26 cellular contexts compared by ENCODE assay signal in genomic region chr1:4611708-4612349, GRCh38. TPM values are rescaled to one million over a fixed set of nuclear protein-coding genes. Genes with fewer than 3 reads are reported as not detected.
"Had no signal": no experiment of that assay in that cellular context is flagged by ENCODE, and none has a peak within 500 bp of the region (broad histone marks: within the 10 kb centered on the region; RNA-seq: fewer than 3 reads in every experiment).

No MANE protein-coding gene starts in this region.

- H3K27ac ChIP-seq: SJCRH30, SK-N-MC had no signal

- H3K4me3 ChIP-seq: SJCRH30, SK-N-MC had no signal

- H3K36me3 ChIP-seq: SJCRH30 had no signal

- H3K4me1 ChIP-seq: SJCRH30 had no signal

- DNase-seq: KBM-7, MV-4-11, NCI-H1092, NCI-H1105 treated with DMSO at 0.1 percent for 48 hours, NCI-H1417 treated with DMSO at 0.1 percent for 48 hours, NCI-H146, NCI-H1694 treated with DMSO at 0.1 percent for 48 hours, NCI-H1930, NCI-H2081, NCI-H2107, NCI-H226, NCI-H446, NCI-H510A, NCI-H524 treated with DMSO at 0.1 percent for 48 hours, NCI-H69, NCI-H774, PC-3, SHP77 treated with DMSO at 0.1 percent for 48 hours, SJCRH30 had no signal

- ATAC-seq: Panc1, PC-3, Right ventricle myocardium inferior had no signal

RNA-seq across cellular contexts. Expression of gene AJAP1, which starts 42.6 kb away (rescaled TPM):
- total RNA-seq: HT-29, LHCN-M2, MCF 10A, OCI-LY7, PC-3, Right ventricle myocardium inferior, SJCRH30 had no signal
